ENCODE assay signal across 17 cellular contexts in the genomic region with DNA sequence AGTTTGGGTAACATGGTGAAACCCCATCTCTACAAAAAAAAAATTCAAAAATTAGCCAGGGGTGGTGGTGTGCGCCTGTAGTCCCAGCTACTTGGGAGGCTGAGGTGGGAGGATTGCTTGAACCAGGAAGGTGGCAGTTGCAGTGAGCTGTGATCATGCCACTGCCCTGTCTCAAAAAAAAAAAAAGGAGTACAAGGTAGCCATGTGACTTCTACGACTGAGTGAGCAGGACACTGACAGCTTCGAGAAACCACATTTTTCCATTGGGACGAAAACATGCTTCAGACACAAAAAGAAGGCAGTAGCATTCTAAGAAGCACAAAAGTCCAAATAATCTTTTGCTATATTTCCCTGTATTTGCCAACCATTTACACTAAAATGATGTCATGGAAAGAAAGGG. TPM values are rescaled to one million over a fixed set of nuclear protein-coding genes. Genes with fewer than 3 reads are reported as not detected.
DNase-seq lines count a peak whose midpoint lies in the region; ATAC-seq, FAIRE-seq and TF ChIP-seq lines count a peak whose summit lies in the region.
"Had no signal": no experiment of that assay in that cellular context is flagged by ENCODE, and none has a peak within 500 bp of the region (broad histone marks: within the 10 kb centered on the region; RNA-seq: fewer than 3 reads in every experiment).

No MANE protein-coding gene starts in this region.

- peaks cover 11% of the 10 kb centered on the region for H3K4me1 ChIP-seq in BLaER1
- H3K4me1 ChIP-seq in GM12878 (ENCODE audit: control insufficient read depth, insufficient read depth, low read length): peaks cover 19% of the 10 kb centered on the region; the same call in 1 of the 2 replicates

- TF ChIP-seq POLR2A in GM12878 (IDR thresholded peaks at IDR 0.05; ENCODE audit: low read depth, low read length): no peak

- H2AFZ ChIP-seq in GM12878 (ENCODE audit: control insufficient read depth, low read depth, low read length): no peak overlapping the region
- H2AFZ ChIP-seq: GM23338 had no signal

- in situ Hi-C loops in GM12878 (cut with MboI): no loop called here
- in situ Hi-C loops in GM13977 (cut with MboI; ENCODE audit: low pct_unique_long_range_greater_than_20kb, low sequenced_read_pairs, unreplicated experiment): no loop called here

- TF ChIP-seq RAD21 in GM12878 (IDR thresholded peaks at IDR 0.05; ENCODE audit: insufficient read depth, low read depth, low read length): no peak

- H4K20me1 ChIP-seq in BLaER1: no peaks in the 10 kb centered on the region
- no peaks in the 10 kb centered on the region for H4K20me1 ChIP-seq in GM12878 (ENCODE audit: control insufficient read depth, insufficient read depth)

- 45% methylated on average over 4 of the region's 4 CpGs for WGBS in GM12878 (ENCODE audit: insufficient coverage, insufficient replicate concordance, low lambda C conversion rate, missing lambda C conversion rate)

- H3K36me3 ChIP-seq in BLaER1 (no peaks in the 10 kb centered on the region), GM12878 (ENCODE audit: control insufficient read depth in 2 of 2, insufficient read depth in 2 of 2, low read length in 1 of 2) (no peaks in the 10 kb centered on the region)

- ATAC-seq in GM12878 (no peak), HG02973 (IDR thresholded peaks at IDR 0.05; ENCODE audit: unreplicated experiment) (no peak)
- peak; percentile 54 to 59 for ATAC-seq in stimulated activated naive B cell treated with anti-CD40 and anti-IgM and Interleukin-4, amounts not matched to agents 10 μg/mL and 1 μg/mL and 100 μg/mL, for 72 hours (replicated peaks)
- ATAC-seq: CD8-positive, alpha-beta T cell; GM23338; HCT116 had no signal

- H3K27ac ChIP-seq in BLaER1 (no peak overlapping the region), GM12878 (ENCODE audit: control insufficient read depth, insufficient read depth) (no peak overlapping the region)
- H3K27ac ChIP-seq: C4-2B had no signal

- SMC1A ChIA-PET in GM12878 (lab: Charles Lee; ENCODE audit: uncharacterized antibody, unreplicated experiment): interaction anchor here (1.3 to 8.0 kb wide), 7 partner anchors 12 to 60 kb away, joined by 3 to 97 read pairs (median 6); no protein-coding TSS in a partner anchor

- H3K27me3 ChIP-seq in BLaER1 (no peaks in the 10 kb centered on the region), GM12878 (replicated peaks in 1 of 2; ENCODE audit: control insufficient read depth in 2 of 2, insufficient read depth in 2 of 2, low read length in 1 of 2) (no peaks in the 10 kb centered on the region)

- TF ChIP-seq EP300 in GM12878 (IDR thresholded peaks at IDR 0.05; ENCODE audit: borderline replicate concordance in 1 of 2, control insufficient read depth in 1 of 2, low read depth in 2 of 2, low read length in 2 of 2): no peak

- H3K4me2 ChIP-seq in BLaER1: peak overlapping the region; percentile 18; the same call in 1 of the 2 replicates
- no peak overlapping the region for H3K4me2 ChIP-seq in GM12878 (ENCODE audit: control insufficient read depth, insufficient read depth)
- H3K4me2 ChIP-seq: GM23338 had no signal

- H3K9ac ChIP-seq in BLaER1 (no peak overlapping the region), GM12878 (ENCODE audit: control insufficient read depth, insufficient read depth, low read length) (no peak overlapping the region)

- peaks cover 22 to 36% of the 10 kb centered on the region in 2 donors for H3K4me1 Mint-ChIP-seq in stimulated activated naive B cell treated with anti-CD40 and anti-IgM and Interleukin-4, amounts not matched to agents 10 μg/mL and 1 μg/mL and 100 μg/mL, for 72 hours
- H3K4me1 Mint-ChIP-seq: GM23338 had no signal

- H3K4me3 ChIP-seq in BLaER1 (no peak overlapping the region), GM12878 (no peak overlapping the region)
- H3K4me3 ChIP-seq: GM23338 had no signal

- peaks cover 9% of the 10 kb centered on the region in 2 donors for H3K9me3 Mint-ChIP-seq in stimulated activated naive B cell treated with anti-CD40 and anti-IgM and Interleukin-4, amounts not matched to agents 10 μg/mL and 1 μg/mL and 100 μg/mL, for 72 hours
- H3K9me3 Mint-ChIP-seq: CD8-positive, alpha-beta T cell; GM23338; H9 had no signal

- intact Hi-C loops in GM12878 (cut with micrococcal nuclease; ENCODE audit: unreplicated experiment): no loop called here

- H3K27me3 Mint-ChIP-seq in stimulated activated naive B cell treated with anti-CD40 and anti-IgM and Interleukin-4, amounts not matched to agents 10 μg/mL and 1 μg/mL and 100 μg/mL, for 72 hours: no peaks in the 10 kb centered on the region
- H3K27me3 Mint-ChIP-seq: CD4-positive, CD25-positive, alpha-beta regulatory T cell had no signal

- no TSS peak for BruUV-seq in GM12878 (replicated peaks; lab: Mats Ljungman, UMichigan)

- H3K27ac Mint-ChIP-seq in stimulated activated naive B cell treated with anti-CD40 and anti-IgM and Interleukin-4, amounts not matched to agents 10 μg/mL and 1 μg/mL and 100 μg/mL, for 72 hours: peak overlapping the region; percentile 37
- H3K27ac Mint-ChIP-seq: CD4-positive, CD25-positive, alpha-beta regulatory T cell; CD8-positive, alpha-beta T cell; GM23338; H9 had no signal

- peak; percentile 45 for FAIRE-seq in GM19239 (lab: Jason Lieb, UNC)
- FAIRE-seq in GM12878 (lab: Jason Lieb, UNC): no peak
- FAIRE-seq: G401.6 had no signal

- CTCF ChIA-PET in GM12878 (lab: Yijun Ruan, JAX): interaction anchor here (0.9 to 3.6 kb wide), 4 partner anchors 10 to 55 kb away, joined by 3 to 18 read pairs (median 4); no protein-coding TSS in a partner anchor

- peaks cover 3 to 15% of the 10 kb centered on the region in 2 donors for H3K36me3 Mint-ChIP-seq in stimulated activated naive B cell treated with anti-CD40 and anti-IgM and Interleukin-4, amounts not matched to agents 10 μg/mL and 1 μg/mL and 100 μg/mL, for 72 hours
- H3K36me3 Mint-ChIP-seq: CD4-positive, CD25-positive, alpha-beta regulatory T cell; CD8-positive, alpha-beta T cell had no signal

- no peak for DNase-seq in GM19239 (ENCODE audit: insufficient read length, low spot score)
- no peak for DNase-seq in GM12878 (ENCODE audit: low read depth, low spot score)
- DNase-seq in stimulated activated naive B cell treated with anti-CD40 and anti-IgM and Interleukin-4, amounts not matched to agents 10 μg/mL and 1 μg/mL and 100 μg/mL, for 72 hours: no peak
- no peak for DNase-seq in retina
- no peak for DNase-seq in GM13977 (ENCODE audit: low spot score)
- DNase-seq: Caco-2; CD4-positive, CD25-positive, alpha-beta regulatory T cell; CD8-positive, alpha-beta T cell; DMS153; DND-41; H9 had no signal

- H3K79me2 ChIP-seq in GM12878 (ENCODE audit: control insufficient read depth, insufficient read depth, low read length): no peaks in the 10 kb centered on the region

- no peak for TF ChIP-seq CTCF in GM12878 (IDR thresholded peaks at IDR 0.05 in 2 of 3, conservative IDR thresholded peaks at IDR 0.05 in 1 of 3; ENCODE audit: control insufficient read depth in 2 of 3, extremely low read depth in 1 of 3, insufficient read depth in 1 of 3, low read depth in 3 of 3, low read length in 3 of 3)
- no peak for TF ChIP-seq CTCF in GM13977 (IDR thresholded peaks at IDR 0.05; ENCODE audit: extremely low read depth, insufficient read depth, missing control alignments)

- POLR2A ChIA-PET in GM12878 (lab: Charles Lee): interaction anchor here (0.7 to 2.8 kb wide), 4 partner anchors 12 to 1592 kb away, joined by 3 to 14 read pairs (median 5); no protein-coding TSS in a partner anchor

- RAD21 ChIA-PET in GM12878 (lab: Charles Lee; ENCODE audit: unreplicated experiment): interaction anchor here (1.3 to 2.1 kb wide), 6 partner anchors 14 to 62 kb away, joined by 3 to 8 read pairs (median 4); no protein-coding TSS in a partner anchor

- no peak overlapping the region for H3K4me3 Mint-ChIP-seq in stimulated activated naive B cell treated with anti-CD40 and anti-IgM and Interleukin-4, amounts not matched to agents 10 μg/mL and 1 μg/mL and 100 μg/mL, for 72 hours
- H3K4me3 Mint-ChIP-seq: CD4-positive, CD25-positive, alpha-beta regulatory T cell; CD8-positive, alpha-beta T cell; GM23338; H9 had no signal

- H3K9me3 ChIP-seq in BLaER1: peaks cover 10% of the 10 kb centered on the region; the same call in 1 of the 2 replicates
- H3K9me3 ChIP-seq in GM12878 (replicated peaks; ENCODE audit: control insufficient read depth, insufficient read depth, low read length): peaks cover 2% of the 10 kb centered on the region; the same call in 2 of the 3 replicates
- H3K9me3 ChIP-seq: Caco-2 had no signal

TF ChIP-seq in GM12878, 131 proteins besides CTCF, POLR2A, EP300 and RAD21:
- no peak for TF ChIP-seq ZZZ3 (IDR thresholded peaks at IDR 0.05; ENCODE audit: control insufficient read depth, insufficient read length, low read depth)
- TF ChIP-seq ZNF274 (IDR thresholded peaks at IDR 0.05; ENCODE audit: insufficient read depth, insufficient read length): no peak
- no peak for TF ChIP-seq MEF2B (IDR thresholded peaks at IDR 0.05; ENCODE audit: partially characterized antibody, poor library complexity, severe bottlenecking)
- TF ChIP-seq RUNX3 (IDR thresholded peaks at IDR 0.05; ENCODE audit: low read length): peak; percentile 18; the same call in 1 of the 2 replicates
- TF ChIP-seq TCF3 (IDR thresholded peaks at IDR 0.05; ENCODE audit: borderline replicate concordance, insufficient read depth, low read depth, low read length): no peak
- no peak for TF ChIP-seq BCL11A (IDR thresholded peaks at IDR 0.05; ENCODE audit: low read depth, low read length)
- TF ChIP-seq TCF12 (IDR thresholded peaks at IDR 0.05; ENCODE audit: low read depth, low read length): no peak
- no peak for TF ChIP-seq ZNF384 (IDR thresholded peaks at IDR 0.05; ENCODE audit: borderline replicate concordance, low read depth, low read length)
- TF ChIP-seq ATF7 (IDR thresholded peaks at IDR 0.05; ENCODE audit: low read depth): peak; percentile 27; the same call in 1 of the 2 replicates
- peak; percentile 15; the same call in 1 of the 2 replicates for TF ChIP-seq IKZF1 (conservative IDR thresholded peaks at IDR 0.05)

RNA-seq across cellular contexts. Expression of a gene that starts 19.7 kb away (rescaled TPM):
- 1,202 and 1,210 TPM in 2 replicates for total RNA-seq in GM12878 (2013; cell fraction: nucleolus; rRNA removed)
- total RNA-seq in GM12878 (2014; rRNA removed): 157 and 194 TPM in 2 replicates
- 171 and 187 TPM in 2 replicates for total RNA-seq in GM12878 (2014; rRNA removed; fragmentation: Illumina TruSeq; extraction: Trizol)
- 144 and 145 TPM in 2 replicates for total RNA-seq in GM12878 (2021)
- 30.5 TPM for polyA plus RNA-seq in GM12878 (2011; ENCODE audit: low read depth)
- polyA plus RNA-seq in GM12878 (2011; rRNA removed): 266 and 327 TPM in 2 replicates
- 162 and 164 TPM in 2 replicates for polyA plus RNA-seq in GM12878 (2011; cell fraction: cytosol; rRNA removed)
- polyA plus RNA-seq in GM12878 (2011; cell fraction: nucleus; rRNA removed): 169 and 268 TPM in 2 replicates
- polyA plus RNA-seq in GM12878 (2012): 37.3 and 65.8 TPM in 2 replicates
- 113 and 137 TPM in 2 replicates for polyA plus RNA-seq in GM12878 (2014; fragmentation: Illumina TruSeq; extraction: Trizol)
- 10 to 100 TPM; 15.2 to 22.5 TPM for polyA plus RNA-seq in GM12878 (2014; fragmentation: Nextera tagmentation; extraction: Ambion mirVana)
- 57.9 and 61.3 TPM in 2 replicates for polyA plus RNA-seq in GM12878 (2014; rRNA removed)
- 10 to 100 TPM; 32.9 to 34.9 TPM for polyA plus RNA-seq in GM12878 (2016; fragmentation: Nextera tagmentation; extraction: Ambion mirVana)
- polyA minus RNA-seq in GM12878 (2011; rRNA and poly(A)+ RNA removed): 752 and 824 TPM in 2 replicates
- 283 and 316 TPM in 2 replicates for polyA minus RNA-seq in GM12878 (2011; cell fraction: cytosol; rRNA and poly(A)+ RNA removed)
- 607 and 676 TPM in 2 replicates for polyA minus RNA-seq in GM12878 (2011; cell fraction: nucleus; rRNA and poly(A)+ RNA removed)

Comparison
In these comparisons a context has a peak if more than half of its experiments do, and no peak if none do; other contexts are left out.
1. ATAC-seq: peak in stimulated activated naive B cell treated with anti-CD40 and anti-IgM and Interleukin-4, amounts not matched to agents 10 μg/mL and 1 μg/mL and 100 μg/mL, for 72 hours (2 of 2); none in GM12878 (single experiment) and HG02973 (single experiment).